ENCODE assay signal across 12 cellular contexts in the genomic region with DNA sequence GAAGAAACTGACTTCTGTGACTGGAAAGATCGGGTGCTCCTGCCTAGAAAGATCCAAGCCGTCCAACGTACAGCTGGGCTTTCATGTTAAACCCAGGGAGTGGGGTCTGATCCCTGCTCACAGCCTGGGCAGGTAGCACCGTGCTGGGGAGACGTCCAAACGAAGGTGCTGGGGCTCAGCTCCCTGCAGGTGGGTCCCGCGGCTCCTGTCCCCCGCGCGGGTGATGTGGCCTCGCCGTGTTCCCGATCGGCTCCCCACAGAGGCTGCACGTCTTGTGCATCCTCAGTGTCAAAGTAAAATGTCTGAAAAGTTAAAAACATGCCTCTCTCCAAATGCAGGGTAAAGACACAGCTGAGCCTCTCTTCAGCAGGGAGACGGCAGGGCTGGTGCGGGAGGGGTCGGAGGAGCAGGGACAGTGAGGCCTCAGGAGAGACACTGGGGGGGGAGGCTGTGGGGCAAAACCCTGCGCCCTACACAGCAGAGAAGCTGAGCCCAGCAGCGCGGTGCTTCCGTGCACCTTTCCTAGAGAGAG. TPM values are rescaled to one million over a fixed set of nuclear protein-coding genes. Genes with fewer than 3 reads are reported as not detected.
DNase-seq lines count a peak whose midpoint lies in the region; ATAC-seq and TF ChIP-seq lines count a peak whose summit lies in the region.
"Had no signal": no experiment of that assay in that cellular context is flagged by ENCODE, and none has a peak within 500 bp of the region (broad histone marks: within the 10 kb centered on the region; RNA-seq: fewer than 3 reads in every experiment).

No MANE protein-coding gene starts in this region.

- no peaks in the 10 kb centered on the region for H3K36me3 Mint-ChIP-seq in activated CD8-positive, alpha-beta T cell treated with anti-CD3 and anti-CD28 coated beads for 36 hours (ENCODE audit: low read depth)
- H3K36me3 Mint-ChIP-seq in immature natural killer cell, result no peaks in the 10 kb centered on the region
- H3K36me3 Mint-ChIP-seq: activated CD4-positive, alpha-beta memory T cell treated with anti-CD3 and anti-CD28 coated beads for 36 hours had no signal

- DNase-seq in activated CD8-positive, alpha-beta T cell treated with anti-CD3 and anti-CD28 coated beads for 36 hours, result no peak
- DNase-seq in immature natural killer cell (no peak), SHP77 (lab: John Stamatoyannopoulos, UW) (no peak), MM.1S (no peak), NCI-H1436 treated with DMSO at 0.1 percent for 48 hours (lab: John Stamatoyannopoulos, UW) (no peak)
- DNase-seq: activated CD4-positive, alpha-beta memory T cell treated with anti-CD3 and anti-CD28 coated beads for 36 hours; AML-193; Kasumi-1; nephron progenitor cell had no signal

- POLR2A ChIA-PET in activated CD8-positive, alpha-beta T cell treated with anti-CD3 and anti-CD28 coated beads for 36 hours (lab: Charles Lee), result interaction anchor here (0.6 kb wide), 1 partner anchor 1284 kb away, joined by 3 read pairs; no protein-coding TSS in a partner anchor

- no peak for ATAC-seq in activated CD8-positive, alpha-beta T cell treated with anti-CD3 and anti-CD28 coated beads for 36 hours
- ATAC-seq in HG03039 (IDR thresholded peaks at IDR 0.05; ENCODE audit: unreplicated experiment), result no peak

- H2AFZ ChIP-seq in MM.1S (ENCODE audit: low read length), result no peak overlapping the region

- no peaks in the 10 kb centered on the region for H3K79me2 ChIP-seq in MM.1S (ENCODE audit: low read length)

- H3K9me3 ChIP-seq in BLaER1 (peaks cover 20% of the 10 kb centered on the region), MM.1S (replicated peaks; ENCODE audit: insufficient read depth, low read length) (no peaks in the 10 kb centered on the region)

- no peak overlapping the region for H3K27ac ChIP-seq in BLaER1
- peak overlapping the region in 17 of 21 experiments; percentile 57 to 91 (median 80) for H3K27ac ChIP-seq in skin epidermis
- no peak overlapping the region for H3K27ac ChIP-seq in MM.1S (ENCODE audit: low read length)

- no peaks in the 10 kb centered on the region for H3F3A ChIP-seq in MM.1S (ENCODE audit: insufficient read depth, low read length)

- no peaks in the 10 kb centered on the region for H3K9me2 ChIP-seq in MM.1S (replicated peaks; ENCODE audit: insufficient read depth, low read length)

- CTCF ChIA-PET in activated CD8-positive, alpha-beta T cell treated with anti-CD3 and anti-CD28 coated beads for 36 hours (lab: Charles Lee), result interaction anchor here (1.1 kb wide), 1 partner anchor 79 kb away, joined by 3 read pairs; no protein-coding TSS in a partner anchor

- H3K4me1 ChIP-seq in BLaER1, result peaks cover 45% of the 10 kb centered on the region
- no peaks in the 10 kb centered on the region for H3K4me1 ChIP-seq in MM.1S (ENCODE audit: low read length)

- TF ChIP-seq CTCF in activated CD8-positive, alpha-beta T cell treated with anti-CD3 and anti-CD28 coated beads for 36 hours (IDR thresholded peaks at IDR 0.05), result no peak
- no peak for TF ChIP-seq CTCF in MM.1S (IDR thresholded peaks at IDR 0.05; ENCODE audit: low read length)

- H3K9ac ChIP-seq in BLaER1 (peak overlapping the region; percentile 41; the same call in 1 of the 2 replicates), MM.1S (ENCODE audit: low read length) (no peak overlapping the region)

- H3K27ac Mint-ChIP-seq in activated CD8-positive, alpha-beta T cell treated with anti-CD3 and anti-CD28 coated beads for 36 hours, result peak overlapping the region; percentile 90
- peak overlapping the region in 4 of 6 donors; percentile 35 to 87 (median 66) for H3K27ac Mint-ChIP-seq in immature natural killer cell
- H3K27ac Mint-ChIP-seq: activated CD4-positive, alpha-beta memory T cell treated with anti-CD3 and anti-CD28 coated beads for 36 hours had no signal

- H3K36me3 ChIP-seq in BLaER1, result no peaks in the 10 kb centered on the region
- H3K36me3 ChIP-seq in MM.1S (replicated peaks; ENCODE audit: insufficient read depth, low read length), result no peaks in the 10 kb centered on the region

- H3K4me2 ChIP-seq in BLaER1, result peak overlapping the region; percentile 100
- H3K4me2 ChIP-seq in MM.1S (ENCODE audit: low read depth, low read length), result no peak overlapping the region

- intact Hi-C loops in activated CD8-positive, alpha-beta T cell treated with anti-CD3 and anti-CD28 coated beads for 36 hours (cut with micrococcal nuclease), result loop anchor here (10.0 kb wide), 1 partner anchor 83 kb away; no protein-coding TSS in a partner anchor

- H3K4me3 Mint-ChIP-seq in activated CD8-positive, alpha-beta T cell treated with anti-CD3 and anti-CD28 coated beads for 36 hours, result peak overlapping the region; percentile 62
- peak overlapping the region in 3 of 5 donors; percentile 48 to 71 (median 67) for H3K4me3 Mint-ChIP-seq in immature natural killer cell
- H3K4me3 Mint-ChIP-seq: activated CD4-positive, alpha-beta memory T cell treated with anti-CD3 and anti-CD28 coated beads for 36 hours; nephron progenitor cell had no signal

- H4K20me1 ChIP-seq in BLaER1 (peaks cover 28% of the 10 kb centered on the region), MM.1S (ENCODE audit: insufficient read depth, low read length) (no peaks in the 10 kb centered on the region)

- peaks cover 10% of the 10 kb centered on the region for H3K27me3 Mint-ChIP-seq in activated CD8-positive, alpha-beta T cell treated with anti-CD3 and anti-CD28 coated beads for 36 hours
- peaks cover 15 to 24% (median 18%) of the 10 kb centered on the region in 3 donors for H3K27me3 Mint-ChIP-seq in immature natural killer cell (ENCODE audit: low read depth in 3 of 3)

- peaks cover 74% of the 10 kb centered on the region for H3K4me1 Mint-ChIP-seq in activated CD8-positive, alpha-beta T cell treated with anti-CD3 and anti-CD28 coated beads for 36 hours (ENCODE audit: low read depth)
- H3K4me1 Mint-ChIP-seq in immature natural killer cell, result peaks cover 22 to 25% of the 10 kb centered on the region in 2 donors

- H3K27me3 ChIP-seq in BLaER1, result peaks cover 32% of the 10 kb centered on the region
- H3K27me3 ChIP-seq in MM.1S (replicated peaks; ENCODE audit: insufficient read depth, low read length), result peaks cover 95% of the 10 kb centered on the region

- peaks cover 3% of the 10 kb centered on the region for H3K9me3 Mint-ChIP-seq in activated CD8-positive, alpha-beta T cell treated with anti-CD3 and anti-CD28 coated beads for 36 hours
- H3K9me3 Mint-ChIP-seq in immature natural killer cell, result peaks cover 0 to 9% (median 0%) of the 10 kb centered on the region in 6 donors
- H3K9me3 Mint-ChIP-seq: activated CD4-positive, alpha-beta memory T cell treated with anti-CD3 and anti-CD28 coated beads for 36 hours had no signal

- H3K4me3 ChIP-seq in BLaER1 (peak overlapping the region; percentile 56), skin epidermis (no peak overlapping the region), MM.1S (ENCODE audit: low read length) (no peak overlapping the region)

RNA-seq across cellular contexts. Expression of a gene that starts 40.1 kb away (rescaled TPM):
- 10 to 100 TPM; 25.0 to 25.3 TPM for total RNA-seq in activated CD8-positive, alpha-beta T cell treated with anti-CD3 and anti-CD28 coated beads for 36 hours
- 10 to 100 TPM in 2 of 3 donors, 1 to 10 TPM in 1; 4.4 to 46.6 (median 30.6) TPM for polyA plus RNA-seq in immature natural killer cell

Comparison
In these comparisons a context has a peak if more than half of its experiments do, and no peak if none do; other contexts are left out.
1. H3K27ac ChIP-seq: peak in skin epidermis (17 of 21); none in BLaER1 (single experiment) and MM.1S (single experiment).